17 cellular contexts compared by ENCODE assay signal in genomic region chr13:82305588-82305987, GRCh38.
A peak's percentile ranks its signal among the peaks of the same experiment; 100 is the strongest.
DNase-seq lines count a peak whose midpoint lies in the region; ATAC-seq and TF ChIP-seq lines count a peak whose summit lies in the region.
"Had no signal": no experiment of that assay in that cellular context is flagged by ENCODE, and none has a peak within 500 bp of the region (broad histone marks: within the 10 kb centered on the region; RNA-seq: fewer than 3 reads in every experiment).

No MANE protein-coding gene starts in this region.

- no peaks in the 10 kb centered on the region for H3K4me1 ChIP-seq in lung (ENCODE audit: control insufficient read depth in 2 of 2, insufficient read depth in 2 of 2, low read length in 2 of 2)
- H3K4me1 ChIP-seq in uterus, result no peaks in the 10 kb centered on the region
- H3K4me1 ChIP-seq: BE2C had no signal

- peak; percentile 14 for DNase-seq in HT-29 (ENCODE audit: low spot score)
- DNase-seq in LNCaP clone FGC (ENCODE audit: low read depth), result peak; percentile 77
- peak; percentile 12 to 51 for DNase-seq in NCI-H524 (lab: John Stamatoyannopoulos, UW)
- peak; percentile 40 for DNase-seq in lung (ENCODE audit: low spot score)
- DNase-seq in uterus, result no peak
- DNase-seq: ACHN; BE2C; C1 segment of cervical spinal cord; CD4-positive, CD25-positive, alpha-beta regulatory T cell; CD8-positive, alpha-beta memory T cell; COR-L47; DMS 273 treated with DMSO at 0.1 percent for 48 hours; DMS79; GDM1; H9 had no signal

- intact Hi-C loops in uterus (cut with DNase I; ENCODE audit: low total_unique reads), result no loop called here

- H3K4me3 ChIP-seq in LNCaP clone FGC (ENCODE audit: low read depth, low read length), result no peak overlapping the region
- H3K4me3 ChIP-seq in lung, result no peak overlapping the region
- H3K4me3 ChIP-seq in uterus, result no peak overlapping the region

- H3K27me3 ChIP-seq in lung (ENCODE audit: control insufficient read depth, insufficient read depth) (no peaks in the 10 kb centered on the region), uterus (no peaks in the 10 kb centered on the region)
- H3K27me3 ChIP-seq: BE2C had no signal

- peaks cover 0 to 2% of the 10 kb centered on the region in 2 donors for H3K9me3 ChIP-seq in lung (ENCODE audit: control insufficient read depth in 2 of 2, insufficient read depth in 1 of 2, low read length in 1 of 2)
- no peaks in the 10 kb centered on the region for H3K9me3 ChIP-seq in uterus
- H3K9me3 ChIP-seq: BE2C had no signal

- H3K36me3 ChIP-seq in lung (ENCODE audit: control insufficient read depth in 2 of 2, insufficient read depth in 2 of 2, low read length in 2 of 2) (no peaks in the 10 kb centered on the region), uterus (no peaks in the 10 kb centered on the region)
- H3K36me3 ChIP-seq: BE2C had no signal

- TF ChIP-seq CTCF in LNCaP clone FGC (IDR thresholded peaks at IDR 0.05; ENCODE audit: control insufficient read depth, extremely low read depth, insufficient read depth) (no peak), lung (IDR thresholded peaks at IDR 0.05; ENCODE audit: control extremely low read depth, extremely low read depth) (no peak), uterus (IDR thresholded peaks at IDR 0.05) (no peak)

- TF ChIP-seq POLR2A in uterus (IDR thresholded peaks at IDR 0.05), result no peak

- ATAC-seq in lung (ENCODE audit: insufficient read depth, low FRiP score) (no peak), GM18502 (IDR thresholded peaks at IDR 0.05; ENCODE audit: poor library complexity, unreplicated experiment) (no peak), HG02973 (IDR thresholded peaks at IDR 0.05; ENCODE audit: unreplicated experiment) (no peak)

- WGBS in lung, 2 donors, result 67 to 77% methylated on average over 1 of the region's 1 CpG

- no peak overlapping the region for H3K27ac ChIP-seq in lung (ENCODE audit: low read depth in 1 of 2, low read length in 1 of 2)
- no peak overlapping the region for H3K27ac ChIP-seq in uterus

Comparison
In these comparisons a context has a peak if more than half of its experiments do, and no peak if none do; other contexts are left out.
1. DNase-seq: peak in HT-29 (single experiment), LNCaP clone FGC (single experiment), NCI-H524 (2 of 2) and lung (single experiment); none in uterus (0 of 2).